ENCODE assay signal across 33 cellular contexts in the genomic region with DNA sequence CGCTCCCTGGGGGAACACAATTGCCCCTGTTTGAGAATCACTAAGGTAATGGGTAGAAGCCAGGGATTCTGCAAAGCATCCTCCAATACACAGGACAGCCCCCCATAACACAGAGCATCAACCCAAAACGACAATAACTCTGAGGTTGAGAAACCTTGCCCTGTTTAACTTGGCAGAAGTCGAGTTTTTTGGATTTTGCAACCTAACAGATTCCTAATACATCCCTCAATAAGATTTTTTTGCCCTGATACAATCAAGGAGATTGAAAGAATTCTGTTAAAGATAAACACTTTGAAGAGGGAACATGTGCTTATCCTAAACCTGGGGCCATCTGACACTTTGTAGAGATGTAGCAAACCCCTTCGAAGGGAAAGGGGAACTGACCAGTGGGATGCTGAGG.
"Had no signal": no experiment of that assay in that cellular context is flagged by ENCODE, and none has a peak within 500 bp of the region (broad histone marks: within the 10 kb centered on the region; RNA-seq: fewer than 3 reads in every experiment).

No MANE protein-coding gene starts in this region.

- ATAC-seq: activated CD4-positive, alpha-beta T cell treated with anti-CD3 and anti-CD28 coated beads for 36 hours; activated CD4-positive, CD25-positive, alpha-beta regulatory T cell treated with anti-CD3 and anti-CD28 coated beads, Interleukin-2, amount 50 U/mL, for 24 hours; activated CD8-positive, alpha-beta memory T cell treated with anti-CD3 and anti-CD28 coated beads, Interleukin-2, amount 10 ng/mL, durations not matched to agents 7 days and 5 days; activated CD8-positive, alpha-beta T cell treated with anti-CD3 and anti-CD28 coated beads, Interleukin-2, amount 10 ng/mL, durations not matched to agents 7 days and 5 days; activated naive CD8-positive, alpha-beta T cell treated with anti-CD3 and anti-CD28 coated beads, Interleukin-2, amount 50 U/mL, for 24 hours; body of pancreas; WTC11 had no signal

- DNase-seq: activated CD4-positive, alpha-beta memory T cell treated with anti-CD3 and anti-CD28 coated beads, Interleukin-2, amount 10 ng/mL, durations not matched to agents 7 days and 5 days; activated CD4-positive, alpha-beta T cell treated with anti-CD3 and anti-CD28 coated beads for 1 hour; activated CD4-positive, alpha-beta T cell treated with anti-CD3 and anti-CD28 coated beads for 36 hours; activated CD4-positive, alpha-beta T cell treated with anti-CD3 and anti-CD28 coated beads for 48 hours; activated CD4-positive, alpha-beta T cell treated with anti-CD3 and anti-CD28 coated beads, Interleukin-2, amount 10 ng/mL, durations not matched to agents 7 days and 5 days; activated CD4-positive, alpha-beta T cell treated with anti-CD3 and anti-CD28 coated beads, Interleukin-2, amount 50 U/mL, for 48 hours; activated CD4-positive, CD25-positive, alpha-beta regulatory T cell; activated CD8-positive, alpha-beta memory T cell treated with anti-CD3 and anti-CD28 coated beads for 24 hours; activated CD8-positive, alpha-beta memory T cell treated with anti-CD3 and anti-CD28 coated beads, Interleukin-2, amount 10 ng/mL, durations not matched to agents 7 days and 5 days; activated CD8-positive, alpha-beta memory T cell treated with anti-CD3 and anti-CD28 coated beads, Interleukin-2, amount 50 U/mL, for 48 hours; activated CD8-positive, alpha-beta T cell treated with anti-CD3 and anti-CD28 coated beads, Interleukin-2, amount 10 ng/mL, durations not matched to agents 7 days and 5 days; activated effector memory CD4-positive, alpha-beta T cell treated with Interleukin-2 at 50 U/mL for 16 hours; activated gamma-delta T cell; activated naive CD4-positive, alpha-beta T cell treated with anti-CD3 and anti-CD28 coated beads, Interleukin-2, amount 10 ng/mL, durations not matched to agents 7 days and 5 days; activated naive CD4-positive, alpha-beta T cell treated with Interleukin-2 at 50 U/mL for 16 hours; activated naive CD8-positive, alpha-beta T cell treated with anti-CD3 and anti-CD28 coated beads, Interleukin-2, amount 10 ng/mL, durations not matched to agents 7 days and 5 days; activated naive CD8-positive, alpha-beta T cell treated with anti-CD3 and anti-CD28 coated beads, Interleukin-2, amount 50 U/mL, for 24 hours; activated T-cell treated with anti-CD3 and anti-CD28 coated beads, Interleukin-2, amount 50 U/mL, for 24 hours; activated T-cell treated with anti-CD3 and anti-CD28 coated beads, Interleukin-2, amount 50 U/mL, for 48 hours; adrenal gland; amniotic stem cell; body of pancreas; brain microvascular endothelial cell; central memory CD4-positive, alpha-beta T cell; T-helper 2 cell; T-helper 9 cell; WERI-Rb-1 had no signal

- H3K27me3 ChIP-seq: adrenal gland, body of pancreas, brain microvascular endothelial cell had no signal

- H3K9me3 ChIP-seq: adrenal gland, body of pancreas, breast epithelium had no signal

- H3K27ac ChIP-seq: adrenal gland, body of pancreas, brain microvascular endothelial cell, breast epithelium, WERI-Rb-1 had no signal

- H3K36me3 ChIP-seq: adrenal gland, brain microvascular endothelial cell, breast epithelium, WERI-Rb-1 had no signal

- FAIRE-seq: astrocyte, colon, TTC549 had no signal

- H3K4me1 ChIP-seq: breast epithelium had no signal

- H3K4me3 ChIP-seq: adrenal gland, body of pancreas, breast epithelium had no signal
